Comparison of ENCODE assay signal across 16 cellular contexts in the genomic region with DNA sequence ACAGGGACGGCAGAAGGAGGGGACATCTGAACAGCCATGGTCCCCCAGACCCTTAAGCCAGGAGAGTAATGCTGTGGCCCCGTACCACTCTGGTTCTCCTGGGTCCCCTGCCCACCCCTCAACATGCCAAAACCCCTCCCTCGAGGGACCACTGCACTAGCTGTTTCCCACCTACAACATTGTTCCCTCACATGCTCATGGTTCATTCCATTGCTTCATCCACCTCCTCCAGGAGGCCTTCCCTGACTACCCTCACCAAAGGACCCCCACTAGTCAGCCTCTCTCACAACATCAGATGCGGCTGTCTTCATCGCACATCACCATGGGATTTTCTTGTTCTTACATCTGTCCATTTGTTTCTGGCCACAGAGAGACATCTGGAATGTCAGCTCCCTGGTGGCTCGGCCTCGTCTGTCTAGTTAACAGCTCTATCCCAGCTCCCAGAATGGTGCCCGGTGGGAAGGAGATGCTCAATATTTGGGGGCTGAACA.
DNase-seq lines count a peak whose midpoint lies in the region; ATAC-seq and TF ChIP-seq lines count a peak whose summit lies in the region.
"Had no signal": no experiment of that assay in that cellular context is flagged by ENCODE, and none has a peak within 500 bp of the region (broad histone marks: within the 10 kb centered on the region; RNA-seq: fewer than 3 reads in every experiment).

No MANE protein-coding gene starts in this region.

- peaks cover 23% of the 10 kb centered on the region for H3K4me1 Mint-ChIP-seq in activated naive CD4-positive, alpha-beta T cell treated with anti-CD3 and anti-CD28 coated beads, Interleukin-2, amount 50 U/mL, for 24 hours
- peaks cover 19 to 20% of the 10 kb centered on the region in 2 donors for H3K4me1 Mint-ChIP-seq in effector memory CD8-positive, alpha-beta T cell (ENCODE audit: low read depth in 2 of 2)
- H3K4me1 Mint-ChIP-seq in nephron progenitor cell: peaks cover 47% of the 10 kb centered on the region

- no peaks in the 10 kb centered on the region for H3K9me3 Mint-ChIP-seq in activated naive CD4-positive, alpha-beta T cell treated with anti-CD3 and anti-CD28 coated beads, Interleukin-2, amount 50 U/mL, for 24 hours
- no peaks in the 10 kb centered on the region for H3K9me3 Mint-ChIP-seq in effector memory CD8-positive, alpha-beta T cell
- H3K9me3 Mint-ChIP-seq in nephron progenitor cell: peaks cover 2% of the 10 kb centered on the region
- H3K9me3 Mint-ChIP-seq: activated naive CD4-positive, alpha-beta T cell treated with anti-CD3 and anti-CD28 coated beads, Interleukin-2, amount 10 ng/mL, durations not matched to agents 7 days and 5 days had no signal

- H3K4me3 Mint-ChIP-seq in activated naive CD4-positive, alpha-beta T cell treated with anti-CD3 and anti-CD28 coated beads, Interleukin-2, amount 50 U/mL, for 24 hours: no peak overlapping the region
- H3K4me3 Mint-ChIP-seq in effector memory CD8-positive, alpha-beta T cell: peak overlapping the region; percentile 1 to 91
- peak overlapping the region; percentile 45 for H3K4me3 Mint-ChIP-seq in nephron progenitor cell
- H3K4me3 Mint-ChIP-seq: activated CD8-positive, alpha-beta memory T cell treated with anti-CD3 and anti-CD28 coated beads, Interleukin-2, amount 10 ng/mL, durations not matched to agents 7 days and 5 days had no signal

- H3K27ac Mint-ChIP-seq in activated naive CD4-positive, alpha-beta T cell treated with anti-CD3 and anti-CD28 coated beads, Interleukin-2, amount 50 U/mL, for 24 hours: peak overlapping the region; percentile 66
- peak overlapping the region in 1 of 2 donors; percentile 20 for H3K27ac Mint-ChIP-seq in effector memory CD8-positive, alpha-beta T cell
- H3K27ac Mint-ChIP-seq in nephron progenitor cell: peak overlapping the region; percentile 7
- H3K27ac Mint-ChIP-seq: activated CD8-positive, alpha-beta memory T cell treated with anti-CD3 and anti-CD28 coated beads, Interleukin-2, amount 10 ng/mL, durations not matched to agents 7 days and 5 days; activated naive CD4-positive, alpha-beta T cell treated with anti-CD3 and anti-CD28 coated beads, Interleukin-2, amount 10 ng/mL, durations not matched to agents 7 days and 5 days had no signal

- DNase-seq in activated naive CD4-positive, alpha-beta T cell (lab: John Stamatoyannopoulos, UW): no peak
- no peak for DNase-seq in effector memory CD8-positive, alpha-beta T cell
- DNase-seq in nephron progenitor cell (no peak), UCSD-AML1 (lab: John Stamatoyannopoulos, UW; ENCODE audit: unreplicated experiment) (no peak)
- DNase-seq in activated CD4-positive, alpha-beta T cell treated with anti-CD3 and anti-CD28 coated beads for 48 hours: no peak
- DNase-seq: activated CD8-positive, alpha-beta memory T cell treated with anti-CD3 and anti-CD28 coated beads, Interleukin-2, amount 10 ng/mL, durations not matched to agents 7 days and 5 days; activated naive CD4-positive, alpha-beta T cell treated with anti-CD3 and anti-CD28 coated beads, Interleukin-2, amount 10 ng/mL, durations not matched to agents 7 days and 5 days; effector memory CD4-positive, alpha-beta T cell; NCI-H2029 treated with DMSO at 0.1 percent for 48 hours; NCI-H526; stimulated activated naive CD4-positive, alpha-beta T cell; WERI-Rb-1 had no signal

- no peak for ATAC-seq in effector memory CD8-positive, alpha-beta T cell (replicated peaks)
- no peak for ATAC-seq in HG03175 (IDR thresholded peaks at IDR 0.05; ENCODE audit: unreplicated experiment)
- no peak for ATAC-seq in HG03520 (IDR thresholded peaks at IDR 0.05; ENCODE audit: unreplicated experiment)
- ATAC-seq: activated CD8-positive, alpha-beta memory T cell treated with anti-CD3 and anti-CD28 coated beads, Interleukin-2, amount 10 ng/mL, durations not matched to agents 7 days and 5 days; Panc1 had no signal

- no peaks in the 10 kb centered on the region for H3K36me3 Mint-ChIP-seq in activated naive CD4-positive, alpha-beta T cell treated with anti-CD3 and anti-CD28 coated beads, Interleukin-2, amount 50 U/mL, for 24 hours
- H3K36me3 Mint-ChIP-seq in effector memory CD8-positive, alpha-beta T cell (ENCODE audit: insufficient read depth): peaks cover 3% of the 10 kb centered on the region
- no peaks in the 10 kb centered on the region for H3K36me3 Mint-ChIP-seq in nephron progenitor cell (ENCODE audit: low read depth)
- H3K36me3 Mint-ChIP-seq: activated CD8-positive, alpha-beta memory T cell treated with anti-CD3 and anti-CD28 coated beads, Interleukin-2, amount 10 ng/mL, durations not matched to agents 7 days and 5 days; activated naive CD4-positive, alpha-beta T cell treated with anti-CD3 and anti-CD28 coated beads, Interleukin-2, amount 10 ng/mL, durations not matched to agents 7 days and 5 days had no signal

- no peaks in the 10 kb centered on the region for H3K27me3 Mint-ChIP-seq in activated naive CD4-positive, alpha-beta T cell treated with anti-CD3 and anti-CD28 coated beads, Interleukin-2, amount 50 U/mL, for 24 hours
- no peaks in the 10 kb centered on the region for H3K27me3 Mint-ChIP-seq in effector memory CD8-positive, alpha-beta T cell
- peaks cover 2% of the 10 kb centered on the region for H3K27me3 Mint-ChIP-seq in nephron progenitor cell (ENCODE audit: low read depth, poor library complexity)

- TF ChIP-seq CTCF in nephron progenitor cell (IDR thresholded peaks at IDR 0.05): no peak
